8 cellular contexts compared by ENCODE assay signal in genomic region chr12:6554168-6554989, GRCh38. TPM values are rescaled to one million over a fixed set of nuclear protein-coding genes. Genes with fewer than 3 reads are reported as not detected.
A peak's percentile ranks its signal among the peaks of the same experiment; 100 is the strongest.
DNase-seq lines count a peak whose midpoint lies in the region; ATAC-seq, FAIRE-seq and TF ChIP-seq lines count a peak whose summit lies in the region.

No MANE protein-coding gene starts in this region.

- FAIRE-seq in TTC549 (lab: Jason Lieb, UNC) = peak; percentile 9

- DNase-seq in DMS53 (lab: John Stamatoyannopoulos, UW) (peak; percentile 83), T47D (ENCODE audit: low read depth in 1 of 2, low spot score in 1 of 2) (peak; percentile 33 to 53), mesenteric fat pad (ENCODE audit: low spot score) (no peak)

- peak overlapping the region in 20 of 21 experiments; percentile 2 to 92 (median 74) for H3K27ac ChIP-seq in skin epidermis

- H3K9me3 ChIP-seq in iPS-18c (ENCODE audit: control insufficient read depth, insufficient read depth, low read length) = no peaks in the 10 kb centered on the region

- peak; percentile 39 for ATAC-seq in GM21515 (IDR thresholded peaks at IDR 0.05; ENCODE audit: unreplicated experiment)

- TF ChIP-seq CTCF in LNCAP (IDR thresholded peaks at IDR 0.05) = peak; percentile 58

- in situ Hi-C loops in T47D (cut with HindIII; ENCODE audit: low pct_unique_long_range_greater_than_20kb, low sequenced_read_pairs) = no loop called here

- H3K4me3 ChIP-seq in iPS-18c (ENCODE audit: insufficient read depth, low read depth, low read length) (peak overlapping the region; percentile 79), skin epidermis (peak overlapping the region; percentile 64 to 79 (median 69))

RNA-seq across cellular contexts. Expression of gene IFFO1, which starts 1.5 kb away (rescaled TPM):
- 22.5 TPM for total RNA-seq in mesenteric fat pad

RNA-seq across cellular contexts. Expression of gene NOP2, which starts 13.7 kb away (rescaled TPM):
- 56.0 TPM for total RNA-seq in mesenteric fat pad

RNA-seq across cellular contexts. Expression of gene GAPDH, which starts 20.1 kb away (rescaled TPM):
- total RNA-seq in mesenteric fat pad = 1,402 TPM

RNA-seq across cellular contexts. Expression of gene CHD4, which starts 52.8 kb away (rescaled TPM):
- 218 TPM for total RNA-seq in mesenteric fat pad
